In the genomic region with DNA sequence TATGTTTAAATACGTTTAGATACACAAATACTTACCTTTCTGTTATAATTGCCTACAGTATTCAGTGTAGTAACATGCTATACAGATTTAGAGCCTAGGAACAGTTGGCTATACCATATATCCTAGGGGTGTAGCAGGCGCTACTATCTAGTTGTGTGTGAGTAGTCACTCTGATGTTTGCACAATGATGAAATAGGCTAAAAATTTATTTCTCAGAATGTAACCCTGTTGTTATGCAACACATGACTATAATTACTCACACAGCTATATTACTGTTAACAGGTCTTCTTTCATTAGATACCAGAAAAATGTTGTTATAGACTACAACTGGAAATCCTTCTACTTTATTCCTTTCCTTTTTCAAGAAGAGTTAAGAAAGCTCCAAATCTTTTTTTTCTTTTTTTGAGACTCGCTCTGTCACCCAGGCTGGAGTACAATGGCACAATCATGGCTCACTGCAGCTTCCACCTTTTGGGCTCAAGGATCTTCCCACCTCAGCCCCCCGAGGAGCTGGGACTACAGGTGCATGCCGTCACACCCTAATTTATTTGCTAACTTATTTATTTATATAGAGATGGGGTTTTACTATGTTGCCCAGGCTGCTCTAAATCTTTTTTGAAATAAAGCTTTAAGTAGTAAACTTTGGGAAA, we compare ENCODE assay signal across 13 cellular contexts. TPM values are rescaled to one million over a fixed set of nuclear protein-coding genes. Genes with fewer than 3 reads are reported as not detected.
DNase-seq lines count a peak whose midpoint lies in the region; ATAC-seq and TF ChIP-seq lines count a peak whose summit lies in the region.
"Had no signal": no experiment of that assay in that cellular context is flagged by ENCODE, and none has a peak within 500 bp of the region (broad histone marks: within the 10 kb centered on the region; RNA-seq: fewer than 3 reads in every experiment).

No MANE protein-coding gene starts in this region.

- TF ChIP-seq CTCF in NB4 (IDR thresholded peaks at IDR 0.05; ENCODE audit: low read depth, low read length): no peak
- no peak for TF ChIP-seq CTCF in omental fat pad (IDR thresholded peaks at IDR 0.05)

- H3K4me3 Mint-ChIP-seq in activated naive CD8-positive, alpha-beta T cell treated with anti-CD3 and anti-CD28 coated beads, Interleukin-2, amount 50 U/mL, for 24 hours: no peak overlapping the region
- H3K4me3 Mint-ChIP-seq: activated CD4-positive, alpha-beta T cell treated with anti-CD3 and anti-CD28 coated beads, Interleukin-2, amount 10 ng/mL, durations not matched to agents 24 days and 14 days; activated naive CD8-positive, alpha-beta T cell; stimulated activated memory B cell treated with anti-CD40 and anti-IgM and Interleukin-4, amounts not matched to agents 10 μg/mL and 1 μg/mL and 100 μg/mL, for 72 hours had no signal

- no peaks in the 10 kb centered on the region for H3K9me3 Mint-ChIP-seq in activated naive CD8-positive, alpha-beta T cell treated with anti-CD3 and anti-CD28 coated beads, Interleukin-2, amount 50 U/mL, for 24 hours
- H3K9me3 Mint-ChIP-seq: activated CD4-positive, alpha-beta T cell treated with anti-CD3 and anti-CD28 coated beads, Interleukin-2, amount 10 ng/mL, durations not matched to agents 24 days and 14 days; stimulated activated memory B cell treated with anti-CD40 and anti-IgM and Interleukin-4, amounts not matched to agents 10 μg/mL and 1 μg/mL and 100 μg/mL, for 72 hours had no signal

- no peak for TF ChIP-seq POLR2A in NB4 (IDR thresholded peaks at IDR 0.05; ENCODE audit: extremely low read depth, insufficient read length)

- no peaks in the 10 kb centered on the region for H3K4me1 Mint-ChIP-seq in activated naive CD8-positive, alpha-beta T cell treated with anti-CD3 and anti-CD28 coated beads, Interleukin-2, amount 50 U/mL, for 24 hours
- H3K4me1 Mint-ChIP-seq: activated CD4-positive, alpha-beta T cell treated with anti-CD3 and anti-CD28 coated beads, Interleukin-2, amount 10 ng/mL, durations not matched to agents 24 days and 14 days; stimulated activated memory B cell treated with anti-CD40 and anti-IgM and Interleukin-4, amounts not matched to agents 10 μg/mL and 1 μg/mL and 100 μg/mL, for 72 hours had no signal

- peak; percentile 77 for DNase-seq in ELR (ENCODE audit: low read depth)
- peak; percentile 40 for DNase-seq in NB4 (ENCODE audit: low read depth)
- no peak for DNase-seq in omental fat pad (ENCODE audit: low spot score)
- no peak for DNase-seq in activated naive CD8-positive, alpha-beta T cell treated with anti-CD3 and anti-CD28 coated beads, Interleukin-2, amount 50 U/mL, for 24 hours
- no peak for DNase-seq in NCI-H128 (lab: John Stamatoyannopoulos, UW; ENCODE audit: unreplicated experiment)
- DNase-seq: activated CD4-positive, alpha-beta T cell treated with anti-CD3 and anti-CD28 coated beads, Interleukin-2, amount 10 ng/mL, durations not matched to agents 24 days and 14 days; NCI-H2029; SJCRH30 had no signal

- no peaks in the 10 kb centered on the region for H3K27me3 Mint-ChIP-seq in activated naive CD8-positive, alpha-beta T cell treated with anti-CD3 and anti-CD28 coated beads, Interleukin-2, amount 50 U/mL, for 24 hours
- H3K27me3 Mint-ChIP-seq: activated CD4-positive, alpha-beta T cell treated with anti-CD3 and anti-CD28 coated beads, Interleukin-2, amount 10 ng/mL, durations not matched to agents 24 days and 14 days; activated naive CD8-positive, alpha-beta T cell; stimulated activated memory B cell treated with anti-CD40 and anti-IgM and Interleukin-4, amounts not matched to agents 10 μg/mL and 1 μg/mL and 100 μg/mL, for 72 hours had no signal

- no peak overlapping the region for H3K27ac Mint-ChIP-seq in activated naive CD8-positive, alpha-beta T cell treated with anti-CD3 and anti-CD28 coated beads, Interleukin-2, amount 50 U/mL, for 24 hours
- H3K27ac Mint-ChIP-seq: activated CD4-positive, alpha-beta T cell treated with anti-CD3 and anti-CD28 coated beads, Interleukin-2, amount 10 ng/mL, durations not matched to agents 24 days and 14 days; activated naive CD8-positive, alpha-beta T cell; stimulated activated memory B cell treated with anti-CD40 and anti-IgM and Interleukin-4, amounts not matched to agents 10 μg/mL and 1 μg/mL and 100 μg/mL, for 72 hours had no signal

- H3K36me3 Mint-ChIP-seq in activated naive CD8-positive, alpha-beta T cell treated with anti-CD3 and anti-CD28 coated beads, Interleukin-2, amount 50 U/mL, for 24 hours (ENCODE audit: low read depth): peaks cover 23% of the 10 kb centered on the region

- no peak overlapping the region for H3K4me3 ChIP-seq in NB4 (ENCODE audit: low read depth, low read length)
- H3K4me3 ChIP-seq: SJCRH30 had no signal

- peak; percentile 98 for ATAC-seq in esophagus mucosa
- ATAC-seq in omental fat pad (ENCODE audit: low FRiP score): peak; percentile 88
- no peak for ATAC-seq in GM21717 (IDR thresholded peaks at IDR 0.05; ENCODE audit: unreplicated experiment)
- no peak for ATAC-seq in activated naive CD8-positive, alpha-beta T cell treated with anti-CD3 and anti-CD28 coated beads, Interleukin-2, amount 50 U/mL, for 24 hours
- no peak for ATAC-seq in GM18907 (IDR thresholded peaks at IDR 0.05; ENCODE audit: unreplicated experiment)
- ATAC-seq: stimulated activated memory B cell treated with anti-CD40 and anti-IgM and Interleukin-4, amounts not matched to agents 10 μg/mL and 1 μg/mL and 100 μg/mL, for 72 hours had no signal

RNA-seq across cellular contexts. Expression of gene C2orf74, which starts 48.5 kb away (rescaled TPM):
- total RNA-seq in esophagus mucosa (2.9 TPM), omental fat pad (10 to 100 TPM; 16.1 to 29.9 (median 19.4) TPM)

Comparison
In these comparisons a context has a peak if more than half of its experiments do, and no peak if none do; other contexts are left out.
1. DNase-seq: peak in ELR (single experiment) and NB4 (single experiment); none in omental fat pad (single experiment), activated naive CD8-positive, alpha-beta T cell treated with anti-CD3 and anti-CD28 coated beads, Interleukin-2, amount 50 U/mL, for 24 hours (single experiment) and NCI-H128 (single experiment).
2. ATAC-seq: peak in esophagus mucosa (single experiment) and omental fat pad (single experiment); none in GM21717 (single experiment), activated naive CD8-positive, alpha-beta T cell treated with anti-CD3 and anti-CD28 coated beads, Interleukin-2, amount 50 U/mL, for 24 hours (single experiment) and GM18907 (single experiment).